ENCODE assay signal across 24 cellular contexts in the genomic region with DNA sequence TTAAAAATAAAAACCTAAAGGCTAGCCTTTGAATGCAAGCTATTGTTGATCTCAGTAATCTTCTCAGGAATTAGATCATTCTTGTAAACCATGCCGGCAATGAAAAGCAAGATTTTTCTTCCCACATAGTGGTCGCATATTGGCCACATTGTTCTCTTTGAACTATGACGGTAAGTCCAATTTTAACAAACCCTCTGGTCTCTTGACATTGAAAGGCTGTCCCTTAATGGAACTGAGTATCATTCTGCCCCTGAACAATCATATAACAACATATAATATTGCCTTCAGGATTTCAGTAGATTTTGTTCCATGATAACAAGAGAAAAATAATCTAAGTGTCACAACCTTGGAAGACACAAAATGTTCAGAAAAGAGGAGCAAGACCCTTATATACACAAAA. TPM values are rescaled to one million over a fixed set of nuclear protein-coding genes. Genes with fewer than 3 reads are reported as not detected.
A peak's percentile ranks its signal among the peaks of the same experiment; 100 is the strongest.
DNase-seq lines count a peak whose midpoint lies in the region; ATAC-seq and TF ChIP-seq lines count a peak whose summit lies in the region.
"Had no signal": no experiment of that assay in that cellular context is flagged by ENCODE, and none has a peak within 500 bp of the region (broad histone marks: within the 10 kb centered on the region; RNA-seq: fewer than 3 reads in every experiment).

No MANE protein-coding gene starts in this region.

- peak overlapping the region; percentile 63 for H3K4me3 ChIP-seq in left ventricle myocardium inferior
- H3K4me3 ChIP-seq in right atrium auricular region = peak overlapping the region in 1 of 2 donors; percentile 12
- H3K4me3 ChIP-seq in right cardiac atrium (ENCODE audit: low read length) = peak overlapping the region; percentile 74
- H3K4me3 ChIP-seq: BLaER1 treated with 17β-estradiol and CSF1 and Interleukin-3, amounts not matched to agents 10 nM and 100 nM; GM23338 had no signal

- H3K27me3 ChIP-seq in left ventricle myocardium inferior (ENCODE audit: low read depth) (no peaks in the 10 kb centered on the region), right atrium auricular region (no peaks in the 10 kb centered on the region), right cardiac atrium (ENCODE audit: control insufficient read depth, insufficient read depth) (no peaks in the 10 kb centered on the region)
- H3K27me3 ChIP-seq: BE2C; BLaER1 treated with 17β-estradiol and CSF1 and Interleukin-3, amounts not matched to agents 10 nM and 100 nM had no signal

- H3K4me1 ChIP-seq in left ventricle myocardium inferior (peaks cover 8% of the 10 kb centered on the region), right atrium auricular region (no peaks in the 10 kb centered on the region), right cardiac atrium (ENCODE audit: control insufficient read depth, insufficient read depth, low read length) (no peaks in the 10 kb centered on the region)
- H3K4me1 ChIP-seq: BE2C had no signal

- WGBS in right cardiac atrium = 61% methylated on average over 3 of the region's 3 CpGs

- H3K36me3 ChIP-seq in left ventricle myocardium inferior (peaks cover 19% of the 10 kb centered on the region), right atrium auricular region (no peaks in the 10 kb centered on the region)
- H3K36me3 ChIP-seq: BE2C; BLaER1 treated with 17β-estradiol and CSF1 and Interleukin-3, amounts not matched to agents 10 nM and 100 nM had no signal

- intact Hi-C loops in Right ventricle myocardium superior (cut with DNase I) (no loop called here), Right ventricle myocardium inferior (cut with DNase I) (loop anchor here (5.0 to 10.0 kb wide), 3 partner anchors 39 to 238 kb away; partner anchors contain the start of genes FPGT and LRRIQ3), left ventricle myocardium inferior (cut with micrococcal nuclease) (no loop called here), right cardiac atrium (cut with DNase I) (no loop called here)

- H3K9me3 ChIP-seq in left ventricle myocardium inferior (replicated peaks) (peaks cover 7% of the 10 kb centered on the region), right atrium auricular region (no peaks in the 10 kb centered on the region), right cardiac atrium (ENCODE audit: control insufficient read depth, low read length) (no peaks in the 10 kb centered on the region)
- H3K9me3 ChIP-seq: BE2C; BLaER1 treated with 17β-estradiol and CSF1 and Interleukin-3, amounts not matched to agents 10 nM and 100 nM had no signal

- TF ChIP-seq CTCF in left ventricle myocardium inferior (IDR thresholded peaks at IDR 0.05; ENCODE audit: borderline replicate concordance) (no peak), right atrium auricular region (IDR thresholded peaks at IDR 0.05) (no peak)

- peak overlapping the region; percentile 79 for H3K27ac ChIP-seq in left ventricle myocardium inferior (replicated peaks)
- no peak overlapping the region for H3K27ac ChIP-seq in right atrium auricular region
- no peak overlapping the region for H3K27ac ChIP-seq in right cardiac atrium (ENCODE audit: low read length)
- H3K27ac ChIP-seq: 22Rv1; BLaER1 treated with 17β-estradiol and CSF1 and Interleukin-3, amounts not matched to agents 10 nM and 100 nM had no signal

- DNase-seq in Right ventricle myocardium superior (no peak), Right ventricle myocardium inferior (ENCODE audit: missing footprints) (no peak), left ventricle myocardium inferior (no peak), right atrium auricular region (ENCODE audit: low spot score) (no peak), right cardiac atrium (no peak), NCI-H2227 (lab: John Stamatoyannopoulos, UW; ENCODE audit: unreplicated experiment) (no peak), Kasumi-1 (lab: John Stamatoyannopoulos, UW) (no peak)
- DNase-seq: AML-193; BE2C; Calu3; CD4-positive, alpha-beta T cell; CD8-positive, alpha-beta memory T cell; COR-L47; DMS53; DMS79 treated with DMSO at 0.1 percent for 48 hours; GF-D8; H9 had no signal

- peak; percentile 52 for ATAC-seq in Right ventricle myocardium superior (ENCODE audit: poor library complexity)
- no peak for ATAC-seq in Right ventricle myocardium inferior
- ATAC-seq in right cardiac atrium = peak in 1 of 2 donors; percentile 31
- ATAC-seq: GM23338, HCT116 had no signal

RNA-seq across cellular contexts. Expression of gene TNNI3K, which starts 1.3 kb away (rescaled TPM):
- 84.6 TPM for total RNA-seq in Right ventricle myocardium superior
- total RNA-seq in Right ventricle myocardium inferior = 83.9 TPM
- total RNA-seq in left ventricle myocardium inferior = 89.7 TPM
- 10 to 100 TPM; 14.6 to 18.3 TPM for total RNA-seq in right atrium auricular region
- total RNA-seq in right cardiac atrium = 10 to 100 TPM; 34.3 to 78.4 (median 51.1) TPM
- polyA plus RNA-seq in right cardiac atrium = 56.5 TPM
- total RNA-seq: Calu3; CD8-positive, alpha-beta memory T cell; Daoy; G401; GM23338; H4; H9 had no signal
- polyA plus RNA-seq: GM23338 had no signal

RNA-seq across cellular contexts. Expression of gene FPGT, which starts 38.4 kb away (rescaled TPM):
- total RNA-seq in Right ventricle myocardium superior (12.7 TPM), Right ventricle myocardium inferior (11.6 TPM), left ventricle myocardium inferior (10.3 TPM), right atrium auricular region (1 to 10 TPM; 4.1 to 7.5 TPM), right cardiac atrium (10 to 100 TPM; 12.8 to 20.9 (median 15.3) TPM)
- polyA plus RNA-seq in right cardiac atrium = 7.6 TPM

RNA-seq across cellular contexts. Expression of gene LRRIQ3, which starts 38.5 kb away (rescaled TPM):
- total RNA-seq in Right ventricle myocardium superior = 0.43 TPM
- total RNA-seq in Right ventricle myocardium inferior = 0.49 TPM
- total RNA-seq in left ventricle myocardium inferior = 0.44 TPM
- total RNA-seq in right atrium auricular region = under 1 TPM in 1 of 2 donors, not detected in 1; 0.16 TPM
- total RNA-seq in right cardiac atrium = 1 to 10 TPM in 1 of 4 donors, under 1 TPM in 3; 0.19 to 1.3 (median 0.84) TPM
- polyA plus RNA-seq in right cardiac atrium = 0.36 TPM
